Comparison of ENCODE assay signal across 1 cellular context in the genomic region with DNA sequence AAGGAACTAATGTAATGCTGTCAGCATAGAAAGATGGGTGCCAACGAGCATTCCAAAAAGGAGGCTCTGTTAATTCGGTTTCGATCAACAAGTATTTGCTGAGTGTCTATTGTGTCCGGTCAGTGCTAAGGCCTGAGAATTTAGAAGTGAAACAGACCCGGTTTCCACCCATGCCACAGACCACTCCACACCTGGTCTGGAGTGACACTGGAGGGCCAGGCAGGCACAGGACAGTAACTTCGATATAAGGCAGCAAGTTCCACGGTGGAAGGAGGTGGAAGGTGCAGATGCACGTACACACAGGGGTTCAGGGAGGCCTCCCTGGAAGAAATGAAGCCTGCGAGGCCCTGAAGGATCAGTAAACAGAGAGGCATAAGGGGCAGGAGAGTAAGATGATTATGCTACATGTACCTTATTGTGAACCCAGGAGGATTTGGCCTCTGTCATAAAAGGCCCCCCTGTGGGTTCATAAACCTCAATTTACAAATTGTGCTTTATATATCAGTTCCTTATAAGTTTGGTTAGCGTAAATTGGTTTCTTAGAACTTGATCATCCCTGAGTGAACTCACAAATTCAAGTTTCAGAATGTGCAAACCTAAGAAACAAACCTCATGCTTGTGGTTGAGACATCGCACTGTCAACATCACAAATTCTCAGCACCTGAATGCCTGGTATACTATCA.
TF ChIP-seq lines count a peak whose summit lies in the region.

No MANE protein-coding gene starts in this region.

TF ChIP-seq in IMR-90, 13 proteins besides CTCF, POLR2A, EP300 and RAD21 (continued from another document):
- TF ChIP-seq MAZ (IDR thresholded peaks at IDR 0.05; ENCODE audit: borderline replicate concordance, low read depth, low read length), result no peak
- TF ChIP-seq CHD1 (IDR thresholded peaks at IDR 0.05; ENCODE audit: low read depth, low read length), result no peak
- no peak for TF ChIP-seq CEBPB (IDR thresholded peaks at IDR 0.05; ENCODE audit: low read depth, low read length)
